Comparison of ENCODE assay signal across 2 cellular contexts in the genomic region with DNA sequence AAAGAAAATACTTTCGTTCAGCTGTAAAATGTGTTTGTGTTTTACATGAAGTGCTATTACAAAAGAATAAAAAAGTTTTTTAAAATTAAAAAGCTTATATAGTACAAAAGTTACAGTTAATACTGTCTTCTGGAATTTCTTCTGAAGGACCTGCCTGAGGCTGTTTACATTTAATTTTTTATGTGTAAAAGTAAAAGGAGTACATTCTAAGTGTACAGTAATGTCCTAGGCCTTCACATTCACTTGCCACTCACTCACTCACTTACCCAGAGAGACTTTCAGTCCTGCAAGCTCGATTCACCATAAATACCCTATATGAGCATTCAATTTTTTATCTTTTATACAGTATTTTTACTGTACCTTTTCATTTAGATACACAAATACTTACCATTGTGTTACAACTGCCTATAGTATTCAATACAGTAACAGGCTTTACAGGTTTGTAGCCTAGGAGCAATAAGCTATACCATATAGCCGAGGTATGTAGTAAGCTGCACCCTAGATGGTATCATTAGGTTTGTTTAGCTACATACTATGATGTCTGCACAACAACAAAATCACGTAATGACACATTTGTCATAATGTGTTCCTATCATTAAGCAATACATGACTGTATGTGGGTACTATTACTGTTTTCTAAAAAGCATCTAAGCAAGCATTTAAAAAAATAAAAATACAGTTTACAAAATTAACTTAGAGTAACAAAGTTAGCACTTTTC.
TF ChIP-seq lines count a peak whose summit lies in the region.

No MANE protein-coding gene starts in this region.

TF ChIP-seq in SK-N-SH, 30 proteins besides CTCF, POLR2A, EP300 and RAD21:
- no peak for TF ChIP-seq POLR2AphosphoS5 (IDR thresholded peaks at IDR 0.05; ENCODE audit: low read depth, low read length)
- TF ChIP-seq JUND (IDR thresholded peaks at IDR 0.05): no peak
- no peak for TF ChIP-seq GABPA (IDR thresholded peaks at IDR 0.05; ENCODE audit: low read depth)
- TF ChIP-seq EZH2phosphoT487 (IDR thresholded peaks at IDR 0.05; ENCODE audit: borderline replicate concordance, low read depth): no peak

TF ChIP-seq in SK-N-SH treated with all-trans-retinoic acid at 6 μM for 48 hours, 23 proteins besides CTCF, POLR2A, EP300 and RAD21:
- TF ChIP-seq, protein P1, sequence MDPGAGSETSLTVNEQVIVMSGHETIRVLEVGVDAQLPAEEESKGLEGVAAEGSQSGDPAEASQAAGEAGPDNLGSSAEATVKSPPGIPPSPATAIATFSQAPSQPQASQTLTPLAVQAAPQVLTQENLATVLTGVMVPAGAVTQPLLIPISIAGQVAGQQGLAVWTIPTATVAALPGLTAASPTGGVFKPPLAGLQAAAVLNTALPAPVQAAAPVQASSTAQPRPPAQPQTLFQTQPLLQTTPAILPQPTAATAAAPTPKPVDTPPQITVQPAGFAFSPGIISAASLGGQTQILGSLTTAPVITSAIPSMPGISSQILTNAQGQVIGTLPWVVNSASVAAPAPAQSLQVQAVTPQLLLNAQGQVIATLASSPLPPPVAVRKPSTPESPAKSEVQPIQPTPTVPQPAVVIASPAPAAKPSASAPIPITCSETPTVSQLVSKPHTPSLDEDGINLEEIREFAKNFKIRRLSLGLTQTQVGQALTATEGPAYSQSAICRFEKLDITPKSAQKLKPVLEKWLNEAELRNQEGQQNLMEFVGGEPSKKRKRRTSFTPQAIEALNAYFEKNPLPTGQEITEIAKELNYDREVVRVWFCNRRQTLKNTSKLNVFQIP (CRISPR knock-in tag; IDR thresholded peaks at IDR 0.05; ENCODE audit: borderline replicate concordance, low read depth): no peak
- TF ChIP-seq, protein P2, sequence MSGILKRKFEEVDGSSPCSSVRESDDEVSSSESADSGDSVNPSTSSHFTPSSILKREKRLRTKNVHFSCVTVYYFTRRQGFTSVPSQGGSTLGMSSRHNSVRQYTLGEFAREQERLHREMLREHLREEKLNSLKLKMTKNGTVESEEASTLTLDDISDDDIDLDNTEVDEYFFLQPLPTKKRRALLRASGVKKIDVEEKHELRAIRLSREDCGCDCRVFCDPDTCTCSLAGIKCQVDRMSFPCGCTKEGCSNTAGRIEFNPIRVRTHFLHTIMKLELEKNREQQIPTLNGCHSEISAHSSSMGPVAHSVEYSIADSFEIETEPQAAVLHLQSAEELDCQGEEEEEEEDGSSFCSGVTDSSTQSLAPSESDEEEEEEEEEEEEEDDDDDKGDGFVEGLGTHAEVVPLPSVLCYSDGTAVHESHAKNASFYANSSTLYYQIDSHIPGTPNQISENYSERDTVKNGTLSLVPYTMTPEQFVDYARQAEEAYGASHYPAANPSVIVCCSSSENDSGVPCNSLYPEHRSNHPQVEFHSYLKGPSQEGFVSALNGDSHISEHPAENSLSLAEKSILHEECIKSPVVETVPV (CRISPR knock-in tag; IDR thresholded peaks at IDR 0.05): no peak
- TF ChIP-seq GLIS3 (CRISPR knock-in tag; IDR thresholded peaks at IDR 0.05): no peak
- no peak for TF ChIP-seq RARB (CRISPR knock-in tag; IDR thresholded peaks at IDR 0.05)
- TF ChIP-seq ZC3H10 (CRISPR knock-in tag; IDR thresholded peaks at IDR 0.05): no peak
- no peak for TF ChIP-seq ZNF565 (CRISPR knock-in tag; conservative IDR thresholded peaks at IDR 0.05; ENCODE audit: low read depth)
- no peak for TF ChIP-seq ZFP30 (CRISPR knock-in tag; IDR thresholded peaks at IDR 0.05)
